1 cellular context compared by ENCODE assay signal in the genomic region with DNA sequence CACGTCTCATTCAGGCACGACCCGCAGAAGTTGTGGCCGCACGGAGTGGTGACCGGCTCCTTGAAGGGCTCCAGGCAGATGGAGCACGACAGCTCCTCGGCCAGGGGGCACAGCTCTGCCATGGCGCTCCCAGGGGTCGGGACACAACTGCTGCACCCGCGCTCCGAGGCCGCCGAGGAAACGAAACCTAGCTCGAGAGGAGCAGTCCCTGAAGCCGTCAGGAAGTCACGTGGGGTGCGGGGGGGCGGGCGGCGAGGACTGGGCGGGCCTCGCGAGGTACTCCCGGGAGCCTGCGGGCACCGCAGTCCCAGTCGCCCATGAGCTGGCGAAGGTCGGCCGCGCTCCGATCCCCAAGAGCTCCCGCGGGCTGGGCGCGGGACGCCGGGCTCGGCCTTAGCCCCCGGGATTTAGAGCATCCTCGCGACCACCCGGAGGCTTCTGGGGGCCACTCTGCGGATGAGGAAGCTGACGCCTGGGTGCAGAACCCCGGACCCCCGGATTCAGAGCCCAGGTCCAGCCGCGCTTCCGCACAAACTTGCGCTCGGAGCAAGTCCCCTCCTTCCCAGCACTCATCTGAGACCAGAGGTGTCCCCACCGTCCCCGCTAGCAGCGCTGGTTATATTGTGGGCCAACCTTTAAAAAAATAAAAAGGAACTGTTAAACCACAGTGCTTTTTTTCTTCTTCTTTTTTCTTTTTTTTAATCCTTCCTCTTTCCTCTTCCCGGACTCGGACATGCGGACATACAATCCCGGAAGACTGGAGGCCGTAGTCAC.
TF ChIP-seq lines count a peak whose summit lies in the region.

A gene with protein sequence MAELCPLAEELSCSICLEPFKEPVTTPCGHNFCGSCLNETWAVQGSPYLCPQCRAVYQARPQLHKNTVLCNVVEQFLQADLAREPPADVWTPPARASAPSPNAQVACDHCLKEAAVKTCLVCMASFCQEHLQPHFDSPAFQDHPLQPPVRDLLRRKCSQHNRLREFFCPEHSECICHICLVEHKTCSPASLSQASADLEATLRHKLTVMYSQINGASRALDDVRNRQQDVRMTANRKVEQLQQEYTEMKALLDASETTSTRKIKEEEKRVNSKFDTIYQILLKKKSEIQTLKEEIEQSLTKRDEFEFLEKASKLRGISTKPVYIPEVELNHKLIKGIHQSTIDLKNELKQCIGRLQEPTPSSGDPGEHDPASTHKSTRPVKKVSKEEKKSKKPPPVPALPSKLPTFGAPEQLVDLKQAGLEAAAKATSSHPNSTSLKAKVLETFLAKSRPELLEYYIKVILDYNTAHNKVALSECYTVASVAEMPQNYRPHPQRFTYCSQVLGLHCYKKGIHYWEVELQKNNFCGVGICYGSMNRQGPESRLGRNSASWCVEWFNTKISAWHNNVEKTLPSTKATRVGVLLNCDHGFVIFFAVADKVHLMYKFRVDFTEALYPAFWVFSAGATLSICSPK (minus strand): TSS at position 183 of the 774 bp plus-strand sequence. CDS start 61 bp downstream, at position 122.

TF ChIP-seq in HepG2, 621 proteins besides CTCF, POLR2A, EP300 and RAD21 (continued from another document and continues in another):
- TF ChIP-seq, protein P1, sequence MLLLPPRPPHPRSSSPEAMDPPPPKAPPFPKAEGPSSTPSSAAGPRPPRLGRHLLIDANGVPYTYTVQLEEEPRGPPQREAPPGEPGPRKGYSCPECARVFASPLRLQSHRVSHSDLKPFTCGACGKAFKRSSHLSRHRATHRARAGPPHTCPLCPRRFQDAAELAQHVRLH (CRISPR knock-in tag; IDR thresholded peaks at IDR 0.05; ENCODE audit: borderline replicate concordance, low read depth) = peak; percentile 85; the same call in 1 of the 2 replicates
- TF ChIP-seq ZNF207 (IDR thresholded peaks at IDR 0.05; ENCODE audit: borderline replicate concordance) (no peak), SOX5 (CRISPR knock-in tag; IDR thresholded peaks at IDR 0.05; ENCODE audit: borderline replicate concordance) (peak; percentile 72; the same call in 1 of the 2 replicates), GTF2F1 (IDR thresholded peaks at IDR 0.05; ENCODE audit: low read length) (peak; percentile 81; the same call in 1 of the 2 replicates), HMGA1 (CRISPR knock-in tag; conservative IDR thresholded peaks at IDR 0.05) (no peak), KDM6A (CRISPR knock-in tag; IDR thresholded peaks at IDR 0.05; ENCODE audit: low read depth) (peak; percentile 21; the same call in 1 of the 2 replicates), SALL2 (CRISPR knock-in tag; IDR thresholded peaks at IDR 0.05) (peak; percentile 98), SIN3B (IDR thresholded peaks at IDR 0.05; ENCODE audit: low read length) (no peak), YY1 (IDR thresholded peaks at IDR 0.05; ENCODE audit: insufficient read depth, insufficient replicate concordance, low read depth, low read length) (peak; percentile 78), SSRP1 (CRISPR knock-in tag; IDR thresholded peaks at IDR 0.05) (no peak; the same call in 1 of the 2 replicates), ZNF878 (CRISPR knock-in tag; IDR thresholded peaks at IDR 0.05) (peak; percentile 62; the same call in 1 of the 2 replicates), JARID2 (CRISPR knock-in tag; IDR thresholded peaks at IDR 0.05; ENCODE audit: insufficient replicate concordance) (peak; percentile 75), KMT2B (CRISPR knock-in tag; IDR thresholded peaks at IDR 0.05) (peak; percentile 87), SNAPC2 (CRISPR knock-in tag; IDR thresholded peaks at IDR 0.05) (peak; percentile 94), ZSCAN22 (CRISPR knock-in tag; IDR thresholded peaks at IDR 0.05) (0 out of 2 replicates have a peak, but pooled peaks have one; percentile 49), GABPB1 (CRISPR knock-in tag; IDR thresholded peaks at IDR 0.05) (peak; percentile 91), ZFYVE20 (CRISPR knock-in tag; IDR thresholded peaks at IDR 0.05; ENCODE audit: borderline replicate concordance, low read depth) (0 out of 2 replicates have a peak, but pooled peaks have one; percentile 21), SIX4 (CRISPR knock-in tag; IDR thresholded peaks at IDR 0.05) (peak; percentile 50; the same call in 1 of the 2 replicates), ZZZ3 (CRISPR knock-in tag; IDR thresholded peaks at IDR 0.05; ENCODE audit: borderline replicate concordance) (no peak; the same call in 1 of the 2 replicates), HCFC1 (IDR thresholded peaks at IDR 0.05; ENCODE audit: low read depth, low read length) (no peak), ZNF768 (CRISPR knock-in tag; IDR thresholded peaks at IDR 0.05) (peak; percentile 59; the same call in 1 of the 2 replicates), ZNF430 (CRISPR knock-in tag; IDR thresholded peaks at IDR 0.05) (peak; percentile 81; the same call in 1 of the 2 replicates), RNF2 (conservative IDR thresholded peaks at IDR 0.05; ENCODE audit: low read depth) (no peak; the same call in 1 of the 2 replicates), ZNF605 (CRISPR knock-in tag; IDR thresholded peaks at IDR 0.05) (peak; percentile 55; the same call in 1 of the 2 replicates), ZNF33A (CRISPR knock-in tag; IDR thresholded peaks at IDR 0.05; ENCODE audit: borderline replicate concordance) (no peak), NFKB2 (CRISPR knock-in tag; IDR thresholded peaks at IDR 0.05; ENCODE audit: borderline replicate concordance) (peak; percentile 91; the same call in 1 of the 2 replicates)
- TF ChIP-seq, protein P2, sequence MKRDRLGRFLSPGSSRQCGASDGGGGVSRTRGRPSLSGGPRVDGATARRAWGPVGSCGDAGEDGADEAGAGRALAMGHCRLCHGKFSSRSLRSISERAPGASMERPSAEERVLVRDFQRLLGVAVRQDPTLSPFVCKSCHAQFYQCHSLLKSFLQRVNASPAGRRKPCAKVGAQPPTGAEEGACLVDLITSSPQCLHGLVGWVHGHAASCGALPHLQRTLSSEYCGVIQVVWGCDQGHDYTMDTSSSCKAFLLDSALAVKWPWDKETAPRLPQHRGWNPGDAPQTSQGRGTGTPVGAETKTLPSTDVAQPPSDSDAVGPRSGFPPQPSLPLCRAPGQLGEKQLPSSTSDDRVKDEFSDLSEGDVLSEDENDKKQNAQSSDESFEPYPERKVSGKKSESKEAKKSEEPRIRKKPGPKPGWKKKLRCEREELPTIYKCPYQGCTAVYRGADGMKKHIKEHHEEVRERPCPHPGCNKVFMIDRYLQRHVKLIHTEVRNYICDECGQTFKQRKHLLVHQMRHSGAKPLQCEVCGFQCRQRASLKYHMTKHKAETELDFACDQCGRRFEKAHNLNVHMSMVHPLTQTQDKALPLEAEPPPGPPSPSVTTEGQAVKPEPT (CRISPR knock-in tag; IDR thresholded peaks at IDR 0.05; ENCODE audit: low read depth) = no peak
- TF ChIP-seq, protein P3, sequence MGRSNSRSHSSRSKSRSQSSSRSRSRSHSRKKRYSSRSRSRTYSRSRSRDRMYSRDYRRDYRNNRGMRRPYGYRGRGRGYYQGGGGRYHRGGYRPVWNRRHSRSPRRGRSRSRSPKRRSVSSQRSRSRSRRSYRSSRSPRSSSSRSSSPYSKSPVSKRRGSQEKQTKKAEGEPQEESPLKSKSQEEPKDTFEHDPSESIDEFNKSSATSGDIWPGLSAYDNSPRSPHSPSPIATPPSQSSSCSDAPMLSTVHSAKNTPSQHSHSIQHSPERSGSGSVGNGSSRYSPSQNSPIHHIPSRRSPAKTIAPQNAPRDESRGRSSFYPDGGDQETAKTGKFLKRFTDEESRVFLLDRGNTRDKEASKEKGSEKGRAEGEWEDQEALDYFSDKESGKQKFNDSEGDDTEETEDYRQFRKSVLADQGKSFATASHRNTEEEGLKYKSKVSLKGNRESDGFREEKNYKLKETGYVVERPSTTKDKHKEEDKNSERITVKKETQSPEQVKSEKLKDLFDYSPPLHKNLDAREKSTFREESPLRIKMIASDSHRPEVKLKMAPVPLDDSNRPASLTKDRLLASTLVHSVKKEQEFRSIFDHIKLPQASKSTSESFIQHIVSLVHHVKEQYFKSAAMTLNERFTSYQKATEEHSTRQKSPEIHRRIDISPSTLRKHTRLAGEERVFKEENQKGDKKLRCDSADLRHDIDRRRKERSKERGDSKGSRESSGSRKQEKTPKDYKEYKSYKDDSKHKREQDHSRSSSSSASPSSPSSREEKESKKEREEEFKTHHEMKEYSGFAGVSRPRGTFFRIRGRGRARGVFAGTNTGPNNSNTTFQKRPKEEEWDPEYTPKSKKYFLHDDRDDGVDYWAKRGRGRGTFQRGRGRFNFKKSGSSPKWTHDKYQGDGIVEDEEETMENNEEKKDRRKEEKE (IDR thresholded peaks at IDR 0.05) = no peak
- TF ChIP-seq, protein P4, sequence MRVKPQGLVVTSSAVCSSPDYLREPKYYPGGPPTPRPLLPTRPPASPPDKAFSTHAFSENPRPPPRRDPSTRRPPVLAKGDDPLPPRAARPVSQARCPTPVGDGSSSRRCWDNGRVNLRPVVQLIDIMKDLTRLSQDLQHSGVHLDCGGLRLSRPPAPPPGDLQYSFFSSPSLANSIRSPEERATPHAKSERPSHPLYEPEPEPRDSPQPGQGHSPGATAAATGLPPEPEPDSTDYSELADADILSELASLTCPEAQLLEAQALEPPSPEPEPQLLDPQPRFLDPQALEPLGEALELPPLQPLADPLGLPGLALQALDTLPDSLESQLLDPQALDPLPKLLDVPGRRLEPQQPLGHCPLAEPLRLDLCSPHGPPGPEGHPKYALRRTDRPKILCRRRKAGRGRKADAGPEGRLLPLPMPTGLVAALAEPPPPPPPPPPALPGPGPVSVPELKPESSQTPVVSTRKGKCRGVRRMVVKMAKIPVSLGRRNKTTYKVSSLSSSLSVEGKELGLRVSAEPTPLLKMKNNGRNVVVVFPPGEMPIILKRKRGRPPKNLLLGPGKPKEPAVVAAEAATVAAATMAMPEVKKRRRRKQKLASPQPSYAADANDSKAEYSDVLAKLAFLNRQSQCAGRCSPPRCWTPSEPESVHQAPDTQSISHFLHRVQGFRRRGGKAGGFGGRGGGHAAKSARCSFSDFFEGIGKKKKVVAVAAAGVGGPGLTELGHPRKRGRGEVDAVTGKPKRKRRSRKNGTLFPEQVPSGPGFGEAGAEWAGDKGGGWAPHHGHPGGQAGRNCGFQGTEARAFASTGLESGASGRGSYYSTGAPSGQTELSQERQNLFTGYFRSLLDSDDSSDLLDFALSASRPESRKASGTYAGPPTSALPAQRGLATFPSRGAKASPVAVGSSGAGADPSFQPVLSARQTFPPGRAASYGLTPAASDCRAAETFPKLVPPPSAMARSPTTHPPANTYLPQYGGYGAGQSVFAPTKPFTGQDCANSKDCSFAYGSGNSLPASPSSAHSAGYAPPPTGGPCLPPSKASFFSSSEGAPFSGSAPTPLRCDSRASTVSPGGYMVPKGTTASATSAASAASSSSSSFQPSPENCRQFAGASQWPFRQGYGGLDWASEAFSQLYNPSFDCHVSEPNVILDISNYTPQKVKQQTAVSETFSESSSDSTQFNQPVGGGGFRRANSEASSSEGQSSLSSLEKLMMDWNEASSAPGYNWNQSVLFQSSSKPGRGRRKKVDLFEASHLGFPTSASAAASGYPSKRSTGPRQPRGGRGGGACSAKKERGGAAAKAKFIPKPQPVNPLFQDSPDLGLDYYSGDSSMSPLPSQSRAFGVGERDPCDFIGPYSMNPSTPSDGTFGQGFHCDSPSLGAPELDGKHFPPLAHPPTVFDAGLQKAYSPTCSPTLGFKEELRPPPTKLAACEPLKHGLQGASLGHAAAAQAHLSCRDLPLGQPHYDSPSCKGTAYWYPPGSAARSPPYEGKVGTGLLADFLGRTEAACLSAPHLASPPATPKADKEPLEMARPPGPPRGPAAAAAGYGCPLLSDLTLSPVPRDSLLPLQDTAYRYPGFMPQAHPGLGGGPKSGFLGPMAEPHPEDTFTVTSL (CRISPR knock-in tag; IDR thresholded peaks at IDR 0.05; ENCODE audit: borderline replicate concordance) = no peak
- TF ChIP-seq, protein P5, sequence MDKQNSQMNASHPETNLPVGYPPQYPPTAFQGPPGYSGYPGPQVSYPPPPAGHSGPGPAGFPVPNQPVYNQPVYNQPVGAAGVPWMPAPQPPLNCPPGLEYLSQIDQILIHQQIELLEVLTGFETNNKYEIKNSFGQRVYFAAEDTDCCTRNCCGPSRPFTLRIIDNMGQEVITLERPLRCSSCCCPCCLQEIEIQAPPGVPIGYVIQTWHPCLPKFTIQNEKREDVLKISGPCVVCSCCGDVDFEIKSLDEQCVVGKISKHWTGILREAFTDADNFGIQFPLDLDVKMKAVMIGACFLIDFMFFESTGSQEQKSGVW (CRISPR knock-in tag; IDR thresholded peaks at IDR 0.05; ENCODE audit: borderline replicate concordance) = 0 out of 2 replicates have a peak, but pooled peaks have one; percentile 57
- TF ChIP-seq, protein P6, sequence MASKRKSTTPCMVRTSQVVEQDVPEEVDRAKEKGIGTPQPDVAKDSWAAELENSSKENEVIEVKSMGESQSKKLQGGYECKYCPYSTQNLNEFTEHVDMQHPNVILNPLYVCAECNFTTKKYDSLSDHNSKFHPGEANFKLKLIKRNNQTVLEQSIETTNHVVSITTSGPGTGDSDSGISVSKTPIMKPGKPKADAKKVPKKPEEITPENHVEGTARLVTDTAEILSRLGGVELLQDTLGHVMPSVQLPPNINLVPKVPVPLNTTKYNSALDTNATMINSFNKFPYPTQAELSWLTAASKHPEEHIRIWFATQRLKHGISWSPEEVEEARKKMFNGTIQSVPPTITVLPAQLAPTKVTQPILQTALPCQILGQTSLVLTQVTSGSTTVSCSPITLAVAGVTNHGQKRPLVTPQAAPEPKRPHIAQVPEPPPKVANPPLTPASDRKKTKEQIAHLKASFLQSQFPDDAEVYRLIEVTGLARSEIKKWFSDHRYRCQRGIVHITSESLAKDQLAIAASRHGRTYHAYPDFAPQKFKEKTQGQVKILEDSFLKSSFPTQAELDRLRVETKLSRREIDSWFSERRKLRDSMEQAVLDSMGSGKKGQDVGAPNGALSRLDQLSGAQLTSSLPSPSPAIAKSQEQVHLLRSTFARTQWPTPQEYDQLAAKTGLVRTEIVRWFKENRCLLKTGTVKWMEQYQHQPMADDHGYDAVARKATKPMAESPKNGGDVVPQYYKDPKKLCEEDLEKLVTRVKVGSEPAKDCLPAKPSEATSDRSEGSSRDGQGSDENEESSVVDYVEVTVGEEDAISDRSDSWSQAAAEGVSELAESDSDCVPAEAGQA (IDR thresholded peaks at IDR 0.05; ENCODE audit: low read depth) = no peak
- TF ChIP-seq, protein P6 (CRISPR knock-in tag; IDR thresholded peaks at IDR 0.05; ENCODE audit: borderline replicate concordance) = no peak
